In the genomic region with DNA sequence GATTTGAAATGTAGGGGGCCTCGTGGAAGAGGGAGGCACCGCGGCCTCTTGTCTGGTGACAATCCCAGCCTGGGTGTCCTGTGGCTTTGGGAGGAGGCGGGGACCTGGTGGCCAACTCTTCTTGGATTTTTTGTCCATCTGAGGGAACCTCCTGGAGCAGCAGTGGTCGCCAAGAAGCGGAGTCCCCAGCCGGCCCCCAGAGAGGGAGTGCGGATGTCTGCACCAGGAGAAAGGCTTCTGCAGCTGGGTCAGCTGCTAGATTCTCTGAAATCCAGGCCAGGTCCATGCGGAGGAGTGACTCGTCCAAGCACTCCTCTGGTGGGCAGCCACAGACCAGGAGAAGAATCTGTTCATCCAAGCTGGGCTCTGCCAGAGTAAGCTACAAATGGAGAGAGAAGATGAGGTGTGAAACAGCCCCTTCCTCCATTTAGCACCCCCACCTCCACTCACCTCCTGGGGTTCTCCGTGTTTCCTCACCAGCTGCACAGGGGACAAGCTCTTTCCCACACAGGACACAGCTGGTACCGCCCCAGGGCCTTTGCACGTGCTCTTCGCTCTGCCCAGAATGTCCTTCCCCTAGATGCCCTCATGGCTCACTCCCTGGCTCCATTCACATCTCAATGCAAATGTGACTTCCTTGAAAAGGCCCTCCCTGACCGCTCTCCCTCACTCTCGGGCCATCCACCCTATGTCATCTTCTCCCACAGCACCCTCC, we compare ENCODE assay signal across 19 cellular contexts. TPM values are rescaled to one million over a fixed set of nuclear protein-coding genes. Genes with fewer than 3 reads are reported as not detected.
DNase-seq lines count a peak whose midpoint lies in the region; ATAC-seq and TF ChIP-seq lines count a peak whose summit lies in the region.
"Had no signal": no experiment of that assay in that cellular context is flagged by ENCODE, and none has a peak within 500 bp of the region (broad histone marks: within the 10 kb centered on the region; RNA-seq: fewer than 3 reads in every experiment).

No MANE protein-coding gene starts in this region.

- TF ChIP-seq POLR2A in sigmoid colon (IDR thresholded peaks at IDR 0.05): no peak

- H3K4me3 ChIP-seq in Karpas-422 (ENCODE audit: low read length) (no peak overlapping the region), endodermal cell (ENCODE audit: low read length) (no peak overlapping the region), sigmoid colon (no peak overlapping the region)
- no peak overlapping the region for H3K4me3 ChIP-seq in CD8-positive, alpha-beta memory T cell (ENCODE audit: low read length)
- H3K4me3 ChIP-seq: BLaER1 treated with 17β-estradiol and CSF1 and Interleukin-3, amounts not matched to agents 10 nM and 100 nM; HAP-1 had no signal

- no peak overlapping the region for H2AFZ ChIP-seq in Karpas-422 (ENCODE audit: low read length)

- H3K27ac ChIP-seq in Karpas-422 (ENCODE audit: low read length) (peak overlapping the region; percentile 84), endodermal cell (ENCODE audit: low read depth, low read length) (no peak overlapping the region), sigmoid colon (no peak overlapping the region)
- H3K27ac ChIP-seq in CD8-positive, alpha-beta memory T cell (ENCODE audit: low read depth, low read length): no peak overlapping the region
- H3K27ac ChIP-seq: BLaER1 treated with 17β-estradiol and CSF1 and Interleukin-3, amounts not matched to agents 10 nM and 100 nM had no signal

- TF ChIP-seq CTCF in endodermal cell (conservative IDR thresholded peaks at IDR 0.05) (no peak), sigmoid colon (IDR thresholded peaks at IDR 0.05) (no peak)

- intact Hi-C loops in Right ventricle myocardium inferior (cut with DNase I) (no loop called here), Right ventricle myocardium superior (cut with DNase I) (no loop called here), sigmoid colon (cut with DNase I) (no loop called here)

- H4K20me1 ChIP-seq in Karpas-422 (ENCODE audit: insufficient read depth, low read depth, low read length): no peaks in the 10 kb centered on the region

- no peak overlapping the region for H3K27ac Mint-ChIP-seq in endodermal cell
- H3K27ac Mint-ChIP-seq in activated T-cell treated with anti-CD3 and anti-CD28 coated beads, Interleukin-2, amount 50 U/mL, for 72 hours: no peak overlapping the region
- no peak overlapping the region for H3K27ac Mint-ChIP-seq in CD8-positive, alpha-beta memory T cell
- H3K27ac Mint-ChIP-seq: CD4-positive, CD25-positive, alpha-beta regulatory T cell; HFFc6 had no signal

- POLR2A ChIA-PET in CD8-positive, alpha-beta memory T cell (lab: Charles Lee): no interaction called here

- H3K27me3 Mint-ChIP-seq in endodermal cell (ENCODE audit: insufficient read depth): peaks cover 11% of the 10 kb centered on the region
- no peaks in the 10 kb centered on the region for H3K27me3 Mint-ChIP-seq in activated T-cell treated with anti-CD3 and anti-CD28 coated beads, Interleukin-2, amount 50 U/mL, for 72 hours (ENCODE audit: low read depth)
- H3K27me3 Mint-ChIP-seq in CD8-positive, alpha-beta memory T cell: peaks cover 0 to 2% of the 10 kb centered on the region in 2 donors
- H3K27me3 Mint-ChIP-seq: CD4-positive, CD25-positive, alpha-beta regulatory T cell had no signal

- 89 to 92% methylated on average over 11 to 16 of the region's 16 CpGs for WGBS in endodermal cell (ENCODE audit: insufficient coverage in 1 of 2, insufficient read length in 1 of 2), 2 experiments
- WGBS in sigmoid colon, 2 donors: 83 to 84% methylated on average over 16 of the region's 16 CpGs

- ATAC-seq in Right ventricle myocardium inferior: peak; percentile 16
- no peak for ATAC-seq in Right ventricle myocardium superior (ENCODE audit: poor library complexity)
- no peak for ATAC-seq in activated T-cell treated with anti-CD3 and anti-CD28 coated beads, Interleukin-2, amount 50 U/mL, for 72 hours (replicated peaks in 1 of 2)
- no peak for ATAC-seq in GM19467 (IDR thresholded peaks at IDR 0.05; ENCODE audit: unreplicated experiment)
- ATAC-seq: HepG2 had no signal

- H3K27me3 ChIP-seq in Karpas-422 (ENCODE audit: low read length) (no peaks in the 10 kb centered on the region), endodermal cell (ENCODE audit: control insufficient read depth, insufficient read depth, low read length, poor library complexity, severe bottlenecking) (no peaks in the 10 kb centered on the region), sigmoid colon (peaks cover 0 to 47% (median 0%) of the 10 kb centered on the region in 3 donors)
- H3K27me3 ChIP-seq in CD8-positive, alpha-beta memory T cell (ENCODE audit: insufficient read depth, low read length, poor library complexity, severe bottlenecking): no peaks in the 10 kb centered on the region
- H3K27me3 ChIP-seq: BLaER1 treated with 17β-estradiol and CSF1 and Interleukin-3, amounts not matched to agents 10 nM and 100 nM had no signal

- H3K9me2 ChIP-seq in Karpas-422 (replicated peaks; ENCODE audit: insufficient read depth, low read length): no peaks in the 10 kb centered on the region

- H3K4me2 ChIP-seq in Karpas-422 (ENCODE audit: low read depth, low read length, poor library complexity, severe bottlenecking): peak overlapping the region; percentile 52

- H3K9ac ChIP-seq in Karpas-422 (ENCODE audit: low read length) (peak overlapping the region; percentile 51; the same call in 1 of the 2 replicates), endodermal cell (ENCODE audit: extremely low read depth, low read length, poor library complexity, severe bottlenecking) (no peak overlapping the region)

- DNase-seq in Right ventricle myocardium inferior (ENCODE audit: missing footprints): no peak
- DNase-seq in Right ventricle myocardium superior: no peak
- DNase-seq in Karpas-422: no peak
- DNase-seq in endodermal cell: peak; percentile 24
- peak; percentile 52 for DNase-seq in sigmoid colon
- no peak for DNase-seq in activated T-cell treated with anti-CD3 and anti-CD28 coated beads, Interleukin-2, amount 50 U/mL, for 72 hours
- DNase-seq in CD8-positive, alpha-beta memory T cell: no peak
- DNase-seq: 8988T; AML-193; Calu3; CD4-positive, CD25-positive, alpha-beta regulatory T cell; DMS 273 treated with DMSO at 0.1 percent for 48 hours; GOT3; HFFc6 had no signal

- CTCF ChIA-PET in CD8-positive, alpha-beta memory T cell (lab: Charles Lee): interaction anchor here (1.5 kb wide), 1 partner anchor 8 kb away, joined by 9 read pairs; no protein-coding TSS in a partner anchor

- H3K4me1 ChIP-seq in Karpas-422 (ENCODE audit: low read length) (peaks cover 81% of the 10 kb centered on the region), endodermal cell (ENCODE audit: control insufficient read depth, insufficient read depth, low read length) (no peaks in the 10 kb centered on the region), sigmoid colon (no peaks in the 10 kb centered on the region)
- H3K4me1 ChIP-seq in CD8-positive, alpha-beta memory T cell (ENCODE audit: insufficient read depth, low read length): no peaks in the 10 kb centered on the region
- H3K4me1 ChIP-seq: HAP-1 had no signal

- H3K9me3 ChIP-seq in Karpas-422 (ENCODE audit: low read length) (no peaks in the 10 kb centered on the region), endodermal cell (ENCODE audit: control insufficient read depth, low read length) (no peaks in the 10 kb centered on the region), sigmoid colon (no peaks in the 10 kb centered on the region)
- H3K9me3 ChIP-seq in CD8-positive, alpha-beta memory T cell (ENCODE audit: low read length): no peaks in the 10 kb centered on the region
- H3K9me3 ChIP-seq: BLaER1 treated with 17β-estradiol and CSF1 and Interleukin-3, amounts not matched to agents 10 nM and 100 nM; HAP-1 had no signal

- no peaks in the 10 kb centered on the region for H3K9me3 Mint-ChIP-seq in endodermal cell
- H3K9me3 Mint-ChIP-seq in activated T-cell treated with anti-CD3 and anti-CD28 coated beads, Interleukin-2, amount 50 U/mL, for 72 hours: peaks cover 0 to 2% of the 10 kb centered on the region in 2 donors
- H3K9me3 Mint-ChIP-seq in CD8-positive, alpha-beta memory T cell: no peaks in the 10 kb centered on the region

- H3K79me2 ChIP-seq in Karpas-422 (ENCODE audit: low read length): no peaks in the 10 kb centered on the region

- H3K4me1 Mint-ChIP-seq in endodermal cell: no peaks in the 10 kb centered on the region
- H3K4me1 Mint-ChIP-seq in activated T-cell treated with anti-CD3 and anti-CD28 coated beads, Interleukin-2, amount 50 U/mL, for 72 hours (ENCODE audit: low read depth): no peaks in the 10 kb centered on the region
- no peaks in the 10 kb centered on the region for H3K4me1 Mint-ChIP-seq in CD8-positive, alpha-beta memory T cell
- H3K4me1 Mint-ChIP-seq: CD4-positive, CD25-positive, alpha-beta regulatory T cell had no signal

- no peak overlapping the region for H3K4me3 Mint-ChIP-seq in endodermal cell
- H3K4me3 Mint-ChIP-seq in activated T-cell treated with anti-CD3 and anti-CD28 coated beads, Interleukin-2, amount 50 U/mL, for 72 hours: no peak overlapping the region
- H3K4me3 Mint-ChIP-seq in CD8-positive, alpha-beta memory T cell: no peak overlapping the region
- H3K4me3 Mint-ChIP-seq: HFFc6 had no signal

- TF ChIP-seq EP300 in sigmoid colon (IDR thresholded peaks at IDR 0.05): no peak

- no peaks in the 10 kb centered on the region for H3K36me3 ChIP-seq in Karpas-422 (ENCODE audit: insufficient read depth, low read length)
- no peaks in the 10 kb centered on the region for H3K36me3 ChIP-seq in endodermal cell (ENCODE audit: control insufficient read depth, insufficient read depth, low read length)
- no peaks in the 10 kb centered on the region for H3K36me3 ChIP-seq in sigmoid colon
- H3K36me3 ChIP-seq in CD8-positive, alpha-beta memory T cell (ENCODE audit: insufficient read depth, low read length): no peaks in the 10 kb centered on the region
- H3K36me3 ChIP-seq: BLaER1 treated with 17β-estradiol and CSF1 and Interleukin-3, amounts not matched to agents 10 nM and 100 nM; HAP-1 had no signal

- no peaks in the 10 kb centered on the region for H3K36me3 Mint-ChIP-seq in endodermal cell (ENCODE audit: low read depth)
- no peaks in the 10 kb centered on the region for H3K36me3 Mint-ChIP-seq in activated T-cell treated with anti-CD3 and anti-CD28 coated beads, Interleukin-2, amount 50 U/mL, for 72 hours (ENCODE audit: insufficient read depth in 2 of 2)
- H3K36me3 Mint-ChIP-seq in CD8-positive, alpha-beta memory T cell: peaks cover 0 to 2% (median 0%) of the 10 kb centered on the region in 3 donors
- H3K36me3 Mint-ChIP-seq: CD4-positive, CD25-positive, alpha-beta regulatory T cell had no signal

RNA-seq across cellular contexts. Expression of gene C4orf50, which starts 27.6 kb away (rescaled TPM):
- total RNA-seq in Right ventricle myocardium inferior (not detected), Right ventricle myocardium superior (not detected), endodermal cell (1 to 10 TPM in 1 of 2 donors, under 1 TPM in 1; 0.84 to 1.6 TPM), sigmoid colon (under 1 TPM; 0.16 to 0.83 (median 0.70) TPM)
- 0.19 and 0.32 TPM in 2 replicates for total RNA-seq in Karpas-422 (2014; rRNA removed; shearing (Covaris generic); ENCODE audit: low replicate concordance)
- 0.11 TPM for polyA plus RNA-seq in endodermal cell (2013, experiment 1 of 2)
- 0.17 TPM for polyA plus RNA-seq in endodermal cell (2013, experiment 2 of 2)
- under 1 TPM in 2 of 3 donors, not detected in 1; under 0.01 to 0.17 TPM for polyA plus RNA-seq in sigmoid colon
- total RNA-seq in activated T-cell treated with anti-CD3 and anti-CD28 coated beads, Interleukin-2, amount 50 U/mL, for 72 hours: under 1 TPM; 0.14 to 0.95 TPM
- total RNA-seq in CD8-positive, alpha-beta memory T cell: under 1 TPM; 0.24 to 0.37 TPM
- polyA plus RNA-seq in CD8-positive, alpha-beta memory T cell: 0.08 TPM
- total RNA-seq: Calu3, Daoy, HepG2, HFFc6 had no signal
- polyA plus RNA-seq: HepG2 had no signal

Comparison
In these comparisons a context has a peak if more than half of its experiments do, and no peak if none do; other contexts are left out.
1. DNase-seq: peak in endodermal cell (single experiment) and sigmoid colon (single experiment); none in Right ventricle myocardium inferior (single experiment), Right ventricle myocardium superior (single experiment), Karpas-422 (single experiment), activated T-cell treated with anti-CD3 and anti-CD28 coated beads, Interleukin-2, amount 50 U/mL, for 72 hours (0 of 2) and CD8-positive, alpha-beta memory T cell (0 of 5).